ENCODE assay signal across 11 cellular contexts in genomic region chr20:51386586-51386985, GRCh38.
A peak's percentile ranks its signal among the peaks of the same experiment; 100 is the strongest.
DNase-seq lines count a peak whose midpoint lies in the region; ATAC-seq and TF ChIP-seq lines count a peak whose summit lies in the region.
"Had no signal": no experiment of that assay in that cellular context is flagged by ENCODE, and none has a peak within 500 bp of the region (broad histone marks: within the 10 kb centered on the region; RNA-seq: fewer than 3 reads in every experiment).

No MANE protein-coding gene starts in this region.

- no peaks in the 10 kb centered on the region for H3K27me3 Mint-ChIP-seq in IgD-negative memory B cell
- no peaks in the 10 kb centered on the region for H3K27me3 Mint-ChIP-seq in activated CD8-positive, alpha-beta T cell treated with anti-CD3 and anti-CD28 coated beads, Interleukin-2, amount 10 ng/mL, durations not matched to agents 7 days and 5 days (ENCODE audit: low read depth)

- peaks cover 5% of the 10 kb centered on the region for H3K36me3 Mint-ChIP-seq in IgD-negative memory B cell
- H3K36me3 Mint-ChIP-seq in activated CD8-positive, alpha-beta T cell treated with anti-CD3 and anti-CD28 coated beads, Interleukin-2, amount 10 ng/mL, durations not matched to agents 7 days and 5 days (ENCODE audit: low read depth), result peaks cover 66% of the 10 kb centered on the region

- no peak overlapping the region for H3K9ac ChIP-seq in trophoblast cell (ENCODE audit: low read length)

- H3K4me1 ChIP-seq in DOHH2 (ENCODE audit: control insufficient read depth, low read length) (peaks cover 96% of the 10 kb centered on the region), trophoblast cell (ENCODE audit: control insufficient read depth in 1 of 2, insufficient read depth in 2 of 2, low read length in 2 of 2) (peaks cover 4% of the 10 kb centered on the region in 2 experiments)

- peaks cover 11% of the 10 kb centered on the region for H3K79me1 ChIP-seq in trophoblast cell (ENCODE audit: low read length)

- H2BK120ac ChIP-seq in trophoblast cell (ENCODE audit: insufficient read depth, low read length, poor library complexity), result peak overlapping the region; percentile 70

- POLR2A ChIA-PET in activated CD8-positive, alpha-beta T cell treated with anti-CD3 and anti-CD28 coated beads, Interleukin-2, amount 10 ng/mL, durations not matched to agents 7 days and 5 days (lab: Charles Lee), result interaction anchor here (0.6 to 1.4 kb wide), 3 partner anchors 13 to 209 kb away, joined by 3 to 5 read pairs (median 4); no protein-coding TSS in a partner anchor

- no peaks in the 10 kb centered on the region for H4K20me1 ChIP-seq in DOHH2 (ENCODE audit: control insufficient read depth, insufficient read depth, low read depth, low read length)

- no peak overlapping the region for H2AFZ ChIP-seq in trophoblast cell (ENCODE audit: insufficient read depth, low read length, poor library complexity)

- H3K79me2 ChIP-seq in DOHH2 (ENCODE audit: control insufficient read depth, low read length) (no peaks in the 10 kb centered on the region), trophoblast cell (ENCODE audit: control insufficient read depth, insufficient read depth, low read length, poor library complexity) (no peaks in the 10 kb centered on the region)

- H3K9me2 ChIP-seq in DOHH2 (replicated peaks; ENCODE audit: control insufficient read depth, low read length), result no peaks in the 10 kb centered on the region

- H3K9me3 ChIP-seq in DOHH2 (ENCODE audit: control insufficient read depth, insufficient read depth, low read length) (peaks cover 5% of the 10 kb centered on the region; the same call in 1 of the 2 replicates), trophoblast cell (ENCODE audit: insufficient read depth, low read depth, low read length) (no peaks in the 10 kb centered on the region)

- H3K4me1 Mint-ChIP-seq in IgD-negative memory B cell, result peaks cover 16 to 28% (median 18%) of the 10 kb centered on the region in 3 donors
- peaks cover 71% of the 10 kb centered on the region for H3K4me1 Mint-ChIP-seq in activated CD8-positive, alpha-beta T cell treated with anti-CD3 and anti-CD28 coated beads, Interleukin-2, amount 10 ng/mL, durations not matched to agents 7 days and 5 days (ENCODE audit: low read depth)

- H2BK12ac ChIP-seq in trophoblast cell (ENCODE audit: low read length), result peak overlapping the region; percentile 59

- no peak overlapping the region for H2BK5ac ChIP-seq in trophoblast cell (ENCODE audit: low read depth, low read length, poor library complexity)

- ATAC-seq in activated CD8-positive, alpha-beta T cell treated with anti-CD3 and anti-CD28 coated beads, Interleukin-2, amount 10 ng/mL, durations not matched to agents 7 days and 5 days, result peak; percentile 74

- H3K4me3 ChIP-seq in DOHH2 (ENCODE audit: low read length) (peak overlapping the region; percentile 49), trophoblast cell (ENCODE audit: low read depth, low read length) (no peak overlapping the region)

- H4K12ac ChIP-seq in trophoblast cell (ENCODE audit: low read depth, low read length), result no peak overlapping the region

- peak overlapping the region in 1 of 4 donors; percentile 14 for H3K4me3 Mint-ChIP-seq in IgD-negative memory B cell
- no peak overlapping the region for H3K4me3 Mint-ChIP-seq in activated CD8-positive, alpha-beta T cell treated with anti-CD3 and anti-CD28 coated beads, Interleukin-2, amount 10 ng/mL, durations not matched to agents 7 days and 5 days

- CTCF ChIA-PET in activated CD8-positive, alpha-beta T cell treated with anti-CD3 and anti-CD28 coated beads, Interleukin-2, amount 10 ng/mL, durations not matched to agents 7 days and 5 days (lab: Charles Lee), result interaction anchor here (0.8 to 3.7 kb wide), 30 partner anchors 9 to 405 kb away, joined by 3 to 89 read pairs (median 6); partner anchors contain the start of gene NFATC2

- peaks cover 11% of the 10 kb centered on the region; the same call in 1 of the 2 replicates for H3F3A ChIP-seq in DOHH2 (ENCODE audit: control insufficient read depth, insufficient read depth)

- peak overlapping the region; percentile 91 for H3K27ac ChIP-seq in DOHH2 (ENCODE audit: low read depth, low read length)
- H3K27ac ChIP-seq in trophoblast cell (ENCODE audit: low read depth, low read length), result no peak overlapping the region
- H3K27ac ChIP-seq: C4-2B had no signal

- H3K36me3 ChIP-seq in DOHH2 (ENCODE audit: control insufficient read depth, low read length), result peaks cover 36% of the 10 kb centered on the region
- peaks cover 4 to 7% of the 10 kb centered on the region in 2 experiments for H3K36me3 ChIP-seq in trophoblast cell (ENCODE audit: control insufficient read depth in 1 of 2, insufficient read depth in 2 of 2, low read length in 2 of 2)

- peak; percentile 58 for DNase-seq in activated CD8-positive, alpha-beta T cell treated with anti-CD3 and anti-CD28 coated beads, Interleukin-2, amount 10 ng/mL, durations not matched to agents 7 days and 5 days
- DNase-seq in trophoblast cell (no peak), CD1c-positive myeloid dendritic cell (ENCODE audit: extremely low spot score) (no peak), NCI-H2081 treated with DMSO at 0.1 percent for 48 hours (lab: John Stamatoyannopoulos, UW) (no peak), HK-2 (ENCODE audit: unreplicated experiment) (no peak), DMS79 treated with DMSO at 0.1 percent for 48 hours (lab: John Stamatoyannopoulos, UW) (no peak)
- DNase-seq: GOT3, NCI-H2029 had no signal

- H3K27ac Mint-ChIP-seq in IgD-negative memory B cell, result peak overlapping the region; percentile 46 to 78 (median 72)
- peak overlapping the region; percentile 69 for H3K27ac Mint-ChIP-seq in activated CD8-positive, alpha-beta T cell treated with anti-CD3 and anti-CD28 coated beads, Interleukin-2, amount 10 ng/mL, durations not matched to agents 7 days and 5 days

- no peaks in the 10 kb centered on the region for H3K9me3 Mint-ChIP-seq in IgD-negative memory B cell
- no peaks in the 10 kb centered on the region for H3K9me3 Mint-ChIP-seq in activated CD8-positive, alpha-beta T cell treated with anti-CD3 and anti-CD28 coated beads, Interleukin-2, amount 10 ng/mL, durations not matched to agents 7 days and 5 days (ENCODE audit: insufficient read depth)

- H3K18ac ChIP-seq in trophoblast cell (ENCODE audit: low read length), result no peak overlapping the region

- no peak overlapping the region for H4K8ac ChIP-seq in trophoblast cell (ENCODE audit: low read depth, low read length)

- TF ChIP-seq CTCF in DOHH2 (IDR thresholded peaks at IDR 0.05; ENCODE audit: low read depth, low read length, poor library complexity, severe bottlenecking), result no peak

- H3K23ac ChIP-seq in trophoblast cell (ENCODE audit: low read length), result no peak overlapping the region

- H3K14ac ChIP-seq in trophoblast cell (ENCODE audit: low read length), result no peak overlapping the region

- WGBS in trophoblast cell (ENCODE audit: extremely low coverage, insufficient coverage, insufficient read length), result no CpG with 5 or more reads among the region's 4 CpGs

- H3K4me2 ChIP-seq in DOHH2 (ENCODE audit: low read length) (peak overlapping the region; percentile 75), trophoblast cell (ENCODE audit: low read length) (no peak overlapping the region)

- H2AK5ac ChIP-seq in trophoblast cell (ENCODE audit: low read length), result peak overlapping the region; percentile 71

- H3K27me3 ChIP-seq in DOHH2 (ENCODE audit: control insufficient read depth, low read length) (no peaks in the 10 kb centered on the region), trophoblast cell (ENCODE audit: insufficient read depth, low read length) (no peaks in the 10 kb centered on the region)

- H3K4ac ChIP-seq in trophoblast cell (ENCODE audit: low read depth, low read length), result no peak overlapping the region

- peak overlapping the region; percentile 63 for H4K91ac ChIP-seq in trophoblast cell (ENCODE audit: low read depth, low read length)
